Comparison of ENCODE assay signal across 1 cellular context in genomic region chr20:9492067-9492466, GRCh38.
TF ChIP-seq lines count a peak whose summit lies in the region.

No MANE protein-coding gene starts in this region.

TF ChIP-seq in SK-N-SH, 30 proteins besides CTCF, POLR2A, EP300 and RAD21 (continued from another document):
- peak; percentile 85; the same call in 1 of the 2 replicates for TF ChIP-seq RXRA (IDR thresholded peaks at IDR 0.05; ENCODE audit: borderline replicate concordance, low read depth)
- TF ChIP-seq FOSL2 (IDR thresholded peaks at IDR 0.05; ENCODE audit: borderline replicate concordance, low read depth), result peak; percentile 82
- no peak for TF ChIP-seq CHD2 (IDR thresholded peaks at IDR 0.05; ENCODE audit: low read length, partially characterized antibody)
- no peak for TF ChIP-seq GABPA (IDR thresholded peaks at IDR 0.05; ENCODE audit: low read depth)
- TF ChIP-seq USF1 (IDR thresholded peaks at IDR 0.05; ENCODE audit: borderline replicate concordance, low read depth), result no peak
- peak; percentile 76 for TF ChIP-seq NFIC (IDR thresholded peaks at IDR 0.05; ENCODE audit: borderline replicate concordance)
- TF ChIP-seq RFX5 (IDR thresholded peaks at IDR 0.05; ENCODE audit: low read length), result no peak
- no peak for TF ChIP-seq RCOR1 (IDR thresholded peaks at IDR 0.05; ENCODE audit: low read length)
- peak; percentile 93 for TF ChIP-seq TCF12 (IDR thresholded peaks at IDR 0.05)
- TF ChIP-seq USF2 (IDR thresholded peaks at IDR 0.05; ENCODE audit: borderline replicate concordance, low read depth, low read length), result no peak
- TF ChIP-seq POLR2AphosphoS5 (IDR thresholded peaks at IDR 0.05; ENCODE audit: low read depth, low read length), result 0 out of 2 replicates have a peak, but pooled peaks have one; percentile 19
